ENCODE assay signal across 21 cellular contexts in the genomic region with DNA sequence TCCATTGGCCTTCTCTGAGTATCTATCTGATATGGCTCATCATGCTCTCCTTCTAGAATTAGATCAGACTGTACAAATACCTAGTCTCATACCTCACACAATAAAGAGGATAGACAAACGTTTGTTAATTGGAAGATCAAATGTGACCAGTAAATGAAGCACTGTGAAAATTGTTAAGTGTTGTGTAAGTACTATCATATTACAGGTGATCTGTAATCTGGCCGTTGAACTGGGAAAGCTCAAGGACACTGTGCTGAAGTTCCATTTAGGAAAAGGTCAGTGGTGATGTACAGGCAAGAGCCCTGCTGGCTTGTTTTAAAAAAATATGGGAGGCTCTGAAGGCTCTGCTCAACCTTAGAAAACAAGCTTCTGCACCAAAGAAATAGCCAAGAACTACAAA. TPM values are rescaled to one million over a fixed set of nuclear protein-coding genes. Genes with fewer than 3 reads are reported as not detected.
DNase-seq lines count a peak whose midpoint lies in the region; ATAC-seq and TF ChIP-seq lines count a peak whose summit lies in the region.
"Had no signal": no experiment of that assay in that cellular context is flagged by ENCODE, and none has a peak within 500 bp of the region (broad histone marks: within the 10 kb centered on the region; RNA-seq: fewer than 3 reads in every experiment).

No MANE protein-coding gene starts in this region.

- peaks cover 71% of the 10 kb centered on the region for H3K36me3 Mint-ChIP-seq in activated T-cell treated with anti-CD3 and anti-CD28 coated beads, Interleukin-2, amount 50 U/mL, for 24 hours (ENCODE audit: low read depth)
- H3K36me3 Mint-ChIP-seq in activated naive CD8-positive, alpha-beta T cell treated with anti-CD3 and anti-CD28 coated beads for 36 hours = peaks cover 27% of the 10 kb centered on the region

- no peak overlapping the region for H3K4me3 Mint-ChIP-seq in activated T-cell treated with anti-CD3 and anti-CD28 coated beads, Interleukin-2, amount 50 U/mL, for 24 hours
- no peak overlapping the region for H3K4me3 Mint-ChIP-seq in activated naive CD8-positive, alpha-beta T cell treated with anti-CD3 and anti-CD28 coated beads for 36 hours
- H3K4me3 Mint-ChIP-seq: activated naive CD4-positive, alpha-beta T cell treated with anti-CD3 and anti-CD28 coated beads, Interleukin-2, amount 10 ng/mL, durations not matched to agents 7 days and 5 days had no signal

- H3K9me3 Mint-ChIP-seq in activated T-cell treated with anti-CD3 and anti-CD28 coated beads, Interleukin-2, amount 50 U/mL, for 24 hours = no peaks in the 10 kb centered on the region
- H3K9me3 Mint-ChIP-seq in activated naive CD8-positive, alpha-beta T cell treated with anti-CD3 and anti-CD28 coated beads for 36 hours = peaks cover 3% of the 10 kb centered on the region
- H3K9me3 Mint-ChIP-seq: activated naive CD4-positive, alpha-beta T cell treated with anti-CD3 and anti-CD28 coated beads, Interleukin-2, amount 10 ng/mL, durations not matched to agents 7 days and 5 days had no signal

- H3K27me3 ChIP-seq in gastrocnemius medialis (no peaks in the 10 kb centered on the region), SJCRH30 (no peaks in the 10 kb centered on the region)
- H3K27me3 ChIP-seq: body of pancreas, suprapubic skin had no signal

- H3K36me3 ChIP-seq in gastrocnemius medialis (peaks cover 0 to 47% of the 10 kb centered on the region in 2 donors), SJCRH30 (peaks cover 20% of the 10 kb centered on the region)

- H3K27me3 Mint-ChIP-seq in activated T-cell treated with anti-CD3 and anti-CD28 coated beads, Interleukin-2, amount 50 U/mL, for 24 hours = no peaks in the 10 kb centered on the region
- H3K27me3 Mint-ChIP-seq in activated naive CD8-positive, alpha-beta T cell treated with anti-CD3 and anti-CD28 coated beads for 36 hours = no peaks in the 10 kb centered on the region
- H3K27me3 Mint-ChIP-seq: activated naive CD4-positive, alpha-beta T cell treated with anti-CD3 and anti-CD28 coated beads, Interleukin-2, amount 10 ng/mL, durations not matched to agents 7 days and 5 days had no signal

- in situ Hi-C loops in gastrocnemius medialis (cut with MboI; ENCODE audit: low sequenced_read_pairs in 4 of 4) (no loop called here), KBM-7 (cut with MboI; ENCODE audit: low pct_unique_long_range_greater_than_20kb, low sequenced_read_pairs) (no loop called here)

- peak overlapping the region; percentile 27 for H3K27ac Mint-ChIP-seq in activated T-cell treated with anti-CD3 and anti-CD28 coated beads, Interleukin-2, amount 50 U/mL, for 24 hours
- peak overlapping the region; percentile 2 for H3K27ac Mint-ChIP-seq in activated naive CD8-positive, alpha-beta T cell treated with anti-CD3 and anti-CD28 coated beads for 36 hours

- H3K27ac ChIP-seq in gastrocnemius medialis = peak overlapping the region; percentile 97 to 100 (median 98)
- no peak overlapping the region for H3K27ac ChIP-seq in SJCRH30
- H3K27ac ChIP-seq: body of pancreas, suprapubic skin had no signal

- H3K4me1 ChIP-seq in gastrocnemius medialis = peaks cover 50 to 68% of the 10 kb centered on the region in 2 donors
- no peaks in the 10 kb centered on the region for H3K4me1 ChIP-seq in SJCRH30
- H3K4me1 ChIP-seq: body of pancreas had no signal

- peaks cover 36% of the 10 kb centered on the region for H3K4me1 Mint-ChIP-seq in activated T-cell treated with anti-CD3 and anti-CD28 coated beads, Interleukin-2, amount 50 U/mL, for 24 hours (ENCODE audit: low read depth)
- peaks cover 27% of the 10 kb centered on the region for H3K4me1 Mint-ChIP-seq in activated naive CD8-positive, alpha-beta T cell treated with anti-CD3 and anti-CD28 coated beads for 36 hours

- H3K4me3 ChIP-seq in gastrocnemius medialis = no peak overlapping the region
- H3K4me3 ChIP-seq in SJCRH30 = no peak overlapping the region
- H3K4me3 ChIP-seq: body of pancreas, suprapubic skin had no signal

- peak; percentile 29 to 60 for ATAC-seq in gastrocnemius medialis
- ATAC-seq in GM19395 (IDR thresholded peaks at IDR 0.05; ENCODE audit: unreplicated experiment) = no peak
- ATAC-seq: body of pancreas had no signal

- intact Hi-C loops in gastrocnemius medialis (cut with DNase I; ENCODE audit: low total_unique reads) = no loop called here

- no peak for TF ChIP-seq POLR2A in gastrocnemius medialis (IDR thresholded peaks at IDR 0.05)

- no peak for TF ChIP-seq CTCF in gastrocnemius medialis (IDR thresholded peaks at IDR 0.05 in 4 of 5, conservative IDR thresholded peaks at IDR 0.05 in 1 of 5)

- H3K9me3 ChIP-seq in gastrocnemius medialis (no peaks in the 10 kb centered on the region), SJCRH30 (replicated peaks) (no peaks in the 10 kb centered on the region)
- H3K9me3 ChIP-seq: body of pancreas, suprapubic skin had no signal

- DNase-seq in activated T-cell treated with anti-CD3 and anti-CD28 coated beads, Interleukin-2, amount 50 U/mL, for 24 hours = no peak
- DNase-seq in activated T-cell treated with anti-CD3 and anti-CD28 coated beads, Interleukin-2, amount 50 U/mL, for 48 hours = no peak
- DNase-seq in NCI-H2029 (lab: John Stamatoyannopoulos, UW) (peak; percentile 80), gastrocnemius medialis (no peak), SJCRH30 (no peak), KBM-7 (no peak)
- no peak for DNase-seq in activated naive CD8-positive, alpha-beta T cell treated with anti-CD3 and anti-CD28 coated beads for 36 hours
- DNase-seq: activated CD4-positive, CD25-positive, alpha-beta regulatory T cell treated with anti-CD3 and anti-CD28 coated beads, Interleukin-2, amount 50 U/mL, for 72 hours; activated CD8-positive, alpha-beta memory T cell treated with anti-CD3 and anti-CD28 coated beads, Interleukin-2, amount 50 U/mL, for 48 hours; activated naive CD4-positive, alpha-beta T cell treated with anti-CD3 and anti-CD28 coated beads, Interleukin-2, amount 10 ng/mL, durations not matched to agents 7 days and 5 days; body of pancreas; COR-L47; cortex of kidney; foreskin melanocyte; GDM1; MV-4-11; OCI-M1; stimulated activated CD4-positive, alpha-beta T cell treated with anti-CD3 and anti-CD28 coated beads, Interleukin-4, amount 100 ng/mL, for 1 hour; T1000 had no signal

RNA-seq across cellular contexts. Expression of gene CORO6, which starts 38.5 kb away (rescaled TPM):
- total RNA-seq in activated naive CD8-positive, alpha-beta T cell treated with anti-CD3 and anti-CD28 coated beads for 36 hours = 1 to 10 TPM; 8.9 to 9.4 TPM
- 100 to 1,000 TPM; 409 to 694 (median 563) TPM for total RNA-seq in gastrocnemius medialis
- total RNA-seq in SJCRH30 (2014; rRNA removed; shearing (Covaris generic)) = 11.7 and 14.7 TPM in 2 replicates

Comparison
In these comparisons a context has a peak if more than half of its experiments do, and no peak if none do; other contexts are left out.
1. RNA of gene CORO6, which starts 38.5 kb away (total RNA-seq): 409 to 694 TPM in gastrocnemius medialis; 11.7 to 14.7 TPM in SJCRH30 and 8.9 to 9.4 TPM in activated naive CD8-positive, alpha-beta T cell treated with anti-CD3 and anti-CD28 coated beads for 36 hours; every median in the first group is over 10 times any median in the second.